In the genomic region with DNA sequence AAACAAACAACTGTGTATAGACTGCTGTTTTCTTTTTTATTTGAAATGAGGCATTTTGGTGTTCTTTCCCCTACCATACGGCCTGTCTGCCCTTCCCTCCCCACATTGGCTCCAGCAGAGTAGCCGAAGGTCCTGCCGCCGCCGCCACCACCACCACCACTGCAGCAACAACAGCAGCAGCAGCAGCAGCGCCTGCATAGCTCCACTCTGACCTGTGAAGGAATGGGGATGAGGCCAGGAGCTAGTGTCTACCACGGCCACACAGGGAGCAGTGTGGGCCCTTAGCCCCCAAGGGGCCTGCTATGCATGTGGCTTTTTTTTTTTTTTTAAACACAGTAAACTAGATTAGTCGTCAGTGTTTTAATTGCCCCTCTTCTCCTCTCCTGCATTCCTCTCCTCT, we compare ENCODE assay signal across 23 cellular contexts. TPM values are rescaled to one million over a fixed set of nuclear protein-coding genes. Genes with fewer than 3 reads are reported as not detected.
DNase-seq lines count a peak whose midpoint lies in the region; ATAC-seq and TF ChIP-seq lines count a peak whose summit lies in the region.
"Had no signal": no experiment of that assay in that cellular context is flagged by ENCODE, and none has a peak within 500 bp of the region (broad histone marks: within the 10 kb centered on the region; RNA-seq: fewer than 3 reads in every experiment).

No MANE protein-coding gene starts in this region.

- H3K27me3 ChIP-seq in neural progenitor cell: no peaks in the 10 kb centered on the region
- H3K27me3 ChIP-seq: spleen had no signal

- H3K4me1 Mint-ChIP-seq in activated T-cell treated with anti-CD3 and anti-CD28 coated beads, Interleukin-2, amount 50 U/mL, for 72 hours (ENCODE audit: low read depth): peaks cover 16% of the 10 kb centered on the region
- H3K4me1 Mint-ChIP-seq in activated CD8-positive, alpha-beta T cell treated with anti-CD3 and anti-CD28 coated beads, Interleukin-2, amount 10 ng/mL, durations not matched to agents 7 days and 5 days (ENCODE audit: low read depth): peaks cover 6% of the 10 kb centered on the region
- peaks cover 42% of the 10 kb centered on the region for H3K4me1 Mint-ChIP-seq in neural progenitor cell

- no peak for ATAC-seq in activated T-cell treated with anti-CD3 and anti-CD28 coated beads, Interleukin-2, amount 50 U/mL, for 72 hours (replicated peaks in 1 of 2)
- no peak for ATAC-seq in activated CD8-positive, alpha-beta T cell treated with anti-CD3 and anti-CD28 coated beads, Interleukin-2, amount 10 ng/mL, durations not matched to agents 7 days and 5 days
- ATAC-seq: activated CD8-positive, alpha-beta memory T cell treated with anti-CD3 and anti-CD28 coated beads, Interleukin-2, amount 10 ng/mL, durations not matched to agents 7 days and 5 days had no signal

- peak overlapping the region; percentile 89 for H3K27ac Mint-ChIP-seq in activated T-cell treated with anti-CD3 and anti-CD28 coated beads, Interleukin-2, amount 50 U/mL, for 72 hours
- H3K27ac Mint-ChIP-seq in activated CD8-positive, alpha-beta T cell treated with anti-CD3 and anti-CD28 coated beads, Interleukin-2, amount 10 ng/mL, durations not matched to agents 7 days and 5 days: peak overlapping the region; percentile 70
- H3K27ac Mint-ChIP-seq in neural progenitor cell: peak overlapping the region; percentile 78
- H3K27ac Mint-ChIP-seq: activated CD8-positive, alpha-beta memory T cell treated with anti-CD3 and anti-CD28 coated beads, Interleukin-2, amount 10 ng/mL, durations not matched to agents 7 days and 5 days had no signal

- POLR2A ChIA-PET in HEK293 (lab: Yijun Ruan, JAX): interaction anchor here (0.6 to 0.7 kb wide), 2 partner anchors 87 to 151 kb away, joined by 3 read pairs; no protein-coding TSS in a partner anchor
- POLR2A ChIA-PET in activated CD8-positive, alpha-beta T cell treated with anti-CD3 and anti-CD28 coated beads, Interleukin-2, amount 10 ng/mL, durations not matched to agents 7 days and 5 days (lab: Charles Lee): no interaction called here

- peaks cover 50% of the 10 kb centered on the region for H3F3A ChIP-seq in neural progenitor cell (ENCODE audit: low read depth)

- no peak overlapping the region for H3K4me3 Mint-ChIP-seq in activated T-cell treated with anti-CD3 and anti-CD28 coated beads, Interleukin-2, amount 50 U/mL, for 72 hours
- H3K4me3 Mint-ChIP-seq in activated CD8-positive, alpha-beta T cell treated with anti-CD3 and anti-CD28 coated beads, Interleukin-2, amount 10 ng/mL, durations not matched to agents 7 days and 5 days: no peak overlapping the region
- H3K4me3 Mint-ChIP-seq in neural progenitor cell: no peak overlapping the region
- H3K4me3 Mint-ChIP-seq: activated CD8-positive, alpha-beta memory T cell treated with anti-CD3 and anti-CD28 coated beads, Interleukin-2, amount 10 ng/mL, durations not matched to agents 7 days and 5 days had no signal

- peaks cover 59 to 68% of the 10 kb centered on the region in 2 experiments for H3K36me3 ChIP-seq in HEK293 (ENCODE audit: control insufficient read depth in 2 of 2, insufficient read depth in 1 of 2, low read length in 2 of 2)
- peaks cover 5% of the 10 kb centered on the region for H3K36me3 ChIP-seq in neural progenitor cell

- no peak overlapping the region for H2AFZ ChIP-seq in neural progenitor cell (replicated peaks)
- H2AFZ ChIP-seq: GM23248 had no signal

- H3K9ac ChIP-seq in neural progenitor cell: no peak overlapping the region
- H3K9ac ChIP-seq: GM23248 had no signal

- H3K4me1 ChIP-seq in HEK293 (ENCODE audit: control insufficient read depth, insufficient read depth, low read length) (peaks cover 3% of the 10 kb centered on the region; the same call in 1 of the 2 replicates), neural progenitor cell (peaks cover 27% of the 10 kb centered on the region)

- TF ChIP-seq CTCF in HEK293 (tag by site-specific recombination; IDR thresholded peaks at IDR 0.05): no peak
- TF ChIP-seq CTCF in neural progenitor cell (IDR thresholded peaks at IDR 0.05): no peak

- H3K4me3 ChIP-seq in HEK293 (ENCODE audit: low read depth, low read length) (no peak overlapping the region), neural progenitor cell (no peak overlapping the region)
- H3K4me3 ChIP-seq: GM23248, spleen had no signal

- H3K27ac ChIP-seq in HEK293 (ENCODE audit: extremely low read depth, low read depth, low read length): no peak overlapping the region
- no peak overlapping the region for H3K27ac ChIP-seq in neural progenitor cell
- H3K27ac ChIP-seq: GM23248, spleen had no signal

- no peaks in the 10 kb centered on the region for H3K9me3 Mint-ChIP-seq in activated T-cell treated with anti-CD3 and anti-CD28 coated beads, Interleukin-2, amount 50 U/mL, for 72 hours
- H3K9me3 Mint-ChIP-seq in activated CD8-positive, alpha-beta T cell treated with anti-CD3 and anti-CD28 coated beads, Interleukin-2, amount 10 ng/mL, durations not matched to agents 7 days and 5 days (ENCODE audit: insufficient read depth): no peaks in the 10 kb centered on the region
- H3K9me3 Mint-ChIP-seq in neural progenitor cell: no peaks in the 10 kb centered on the region

- H3K9me3 ChIP-seq in HEK293 (ENCODE audit: control insufficient read depth, insufficient read depth, low read depth, low read length) (no peaks in the 10 kb centered on the region), neural progenitor cell (ENCODE audit: low read depth) (no peaks in the 10 kb centered on the region)
- H3K9me3 ChIP-seq: spleen had no signal

- CTCF ChIA-PET in HEK293 (lab: Yijun Ruan, JAX): interaction anchor here (0.5 to 5.0 kb wide), 5 partner anchors 10 to 268 kb away, joined by 3 to 50 read pairs (median 3); no protein-coding TSS in a partner anchor
- CTCF ChIA-PET in activated CD8-positive, alpha-beta T cell treated with anti-CD3 and anti-CD28 coated beads, Interleukin-2, amount 10 ng/mL, durations not matched to agents 7 days and 5 days (lab: Charles Lee): interaction anchor here (0.5 to 9.1 kb wide), 2 partner anchors 18 to 25 kb away, joined by 3 to 87 read pairs; no protein-coding TSS in a partner anchor

- H3K36me3 Mint-ChIP-seq in activated T-cell treated with anti-CD3 and anti-CD28 coated beads, Interleukin-2, amount 50 U/mL, for 72 hours (ENCODE audit: insufficient read depth in 2 of 2): peaks cover 7 to 17% of the 10 kb centered on the region in 2 donors
- H3K36me3 Mint-ChIP-seq in activated CD8-positive, alpha-beta T cell treated with anti-CD3 and anti-CD28 coated beads, Interleukin-2, amount 10 ng/mL, durations not matched to agents 7 days and 5 days (ENCODE audit: low read depth): peaks cover 55% of the 10 kb centered on the region
- peaks cover 41% of the 10 kb centered on the region for H3K36me3 Mint-ChIP-seq in neural progenitor cell

- no peaks in the 10 kb centered on the region for H3K79me2 ChIP-seq in neural progenitor cell (ENCODE audit: low read depth)

- peaks cover 9% of the 10 kb centered on the region for H4K20me1 ChIP-seq in neural progenitor cell (ENCODE audit: low read depth)

- DNase-seq in activated T-cell treated with anti-CD3 and anti-CD28 coated beads, Interleukin-2, amount 50 U/mL, for 72 hours: no peak
- no peak for DNase-seq in activated T-cell treated with anti-CD3 and anti-CD28 coated beads for 4 hours
- no peak for DNase-seq in activated CD8-positive, alpha-beta T cell treated with anti-CD3 and anti-CD28 coated beads, Interleukin-2, amount 10 ng/mL, durations not matched to agents 7 days and 5 days
- DNase-seq in neural progenitor cell (ENCODE audit: low spot score): no peak
- DNase-seq in hypothalamus (lab: John Stamatoyannopoulos, UW): no peak
- DNase-seq in NCI-H2227 (lab: John Stamatoyannopoulos, UW; ENCODE audit: unreplicated experiment): no peak
- DNase-seq in iPS-NIHi11 (ENCODE audit: low spot score): no peak
- DNase-seq: ACHN; activated CD8-positive, alpha-beta memory T cell treated with anti-CD3 and anti-CD28 coated beads, Interleukin-2, amount 10 ng/mL, durations not matched to agents 7 days and 5 days; activated effector memory CD4-positive, alpha-beta T cell treated with Interleukin-2 at 50 U/mL for 16 hours; amygdala; C1 segment of cervical spinal cord; Calu3; DND-41; GM23248; mesenchymal stem cell; NCI-H2081; NCI-H446; SHP77 treated with DMSO at 0.1 percent for 48 hours; spleen; stimulated activated CD4-positive, alpha-beta T cell treated with anti-CD3 and anti-CD28 coated beads, Interleukin-4, amount 100 ng/mL, for 1 hour; stimulated activated naive CD4-positive, alpha-beta T cell treated with Interleukin-2 at 50 U/mL for 16 hours had no signal

- no peak overlapping the region for H3K4me2 ChIP-seq in neural progenitor cell

- no peaks in the 10 kb centered on the region for H3K27me3 Mint-ChIP-seq in activated T-cell treated with anti-CD3 and anti-CD28 coated beads, Interleukin-2, amount 50 U/mL, for 72 hours (ENCODE audit: low read depth)
- H3K27me3 Mint-ChIP-seq in activated CD8-positive, alpha-beta T cell treated with anti-CD3 and anti-CD28 coated beads, Interleukin-2, amount 10 ng/mL, durations not matched to agents 7 days and 5 days (ENCODE audit: low read depth): no peaks in the 10 kb centered on the region
- no peaks in the 10 kb centered on the region for H3K27me3 Mint-ChIP-seq in neural progenitor cell (ENCODE audit: insufficient read depth, low read depth)
- H3K27me3 Mint-ChIP-seq: activated CD8-positive, alpha-beta memory T cell treated with anti-CD3 and anti-CD28 coated beads, Interleukin-2, amount 10 ng/mL, durations not matched to agents 7 days and 5 days had no signal

TF ChIP-seq in HEK293, 187 proteins besides CTCF, POLR2A, EP300 and RAD21 (continues in another document):
- TF ChIP-seq GLIS1 (tag by site-specific recombination; IDR thresholded peaks at IDR 0.05) (peak; percentile 98), ZNF302 (tag by site-specific recombination; IDR thresholded peaks at IDR 0.05; ENCODE audit: low read depth) (no peak), HOXD13 (CRISPR knock-in tag; IDR thresholded peaks at IDR 0.05; ENCODE audit: borderline replicate concordance) (no peak)
- TF ChIP-seq, protein P1, sequence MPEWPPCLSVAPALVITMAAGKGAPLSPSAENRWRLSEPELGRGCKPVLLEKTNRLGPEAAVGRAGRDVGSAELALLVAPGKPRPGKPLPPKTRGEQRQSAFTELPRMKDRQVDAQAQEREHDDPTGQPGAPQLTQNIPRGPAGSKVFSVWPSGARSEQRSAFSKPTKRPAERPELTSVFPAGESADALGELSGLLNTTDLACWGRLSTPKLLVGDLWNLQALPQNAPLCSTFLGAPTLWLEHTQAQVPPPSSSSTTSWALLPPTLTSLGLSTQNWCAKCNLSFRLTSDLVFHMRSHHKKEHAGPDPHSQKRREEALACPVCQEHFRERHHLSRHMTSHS (tag by site-specific recombination; IDR thresholded peaks at IDR 0.05): no peak

RNA-seq across cellular contexts. Expression of a gene that starts 5.6 kb away (rescaled TPM):
- 10 to 100 TPM; 22.5 to 24.6 TPM for total RNA-seq in activated T-cell treated with anti-CD3 and anti-CD28 coated beads, Interleukin-2, amount 50 U/mL, for 72 hours
- total RNA-seq in activated CD8-positive, alpha-beta T cell treated with anti-CD3 and anti-CD28 coated beads, Interleukin-2, amount 10 ng/mL, durations not matched to agents 7 days and 5 days: 1 to 10 TPM; 5.8 to 6.5 TPM
- 6.9 and 8.8 TPM in 2 replicates for total RNA-seq in neural progenitor cell (ENCODE audit: low replicate concordance)

RNA-seq across cellular contexts. Expression of a gene that starts 36.9 kb away (rescaled TPM):
- total RNA-seq in activated T-cell treated with anti-CD3 and anti-CD28 coated beads, Interleukin-2, amount 50 U/mL, for 72 hours: 100 to 1,000 TPM; 131 to 134 TPM
- 100 to 1,000 TPM; 100 to 104 TPM for total RNA-seq in activated CD8-positive, alpha-beta T cell treated with anti-CD3 and anti-CD28 coated beads, Interleukin-2, amount 10 ng/mL, durations not matched to agents 7 days and 5 days
- total RNA-seq in neural progenitor cell (ENCODE audit: low replicate concordance): 74.5 and 101 TPM in 2 replicates
